2 cellular contexts compared by ENCODE assay signal in the genomic region with DNA sequence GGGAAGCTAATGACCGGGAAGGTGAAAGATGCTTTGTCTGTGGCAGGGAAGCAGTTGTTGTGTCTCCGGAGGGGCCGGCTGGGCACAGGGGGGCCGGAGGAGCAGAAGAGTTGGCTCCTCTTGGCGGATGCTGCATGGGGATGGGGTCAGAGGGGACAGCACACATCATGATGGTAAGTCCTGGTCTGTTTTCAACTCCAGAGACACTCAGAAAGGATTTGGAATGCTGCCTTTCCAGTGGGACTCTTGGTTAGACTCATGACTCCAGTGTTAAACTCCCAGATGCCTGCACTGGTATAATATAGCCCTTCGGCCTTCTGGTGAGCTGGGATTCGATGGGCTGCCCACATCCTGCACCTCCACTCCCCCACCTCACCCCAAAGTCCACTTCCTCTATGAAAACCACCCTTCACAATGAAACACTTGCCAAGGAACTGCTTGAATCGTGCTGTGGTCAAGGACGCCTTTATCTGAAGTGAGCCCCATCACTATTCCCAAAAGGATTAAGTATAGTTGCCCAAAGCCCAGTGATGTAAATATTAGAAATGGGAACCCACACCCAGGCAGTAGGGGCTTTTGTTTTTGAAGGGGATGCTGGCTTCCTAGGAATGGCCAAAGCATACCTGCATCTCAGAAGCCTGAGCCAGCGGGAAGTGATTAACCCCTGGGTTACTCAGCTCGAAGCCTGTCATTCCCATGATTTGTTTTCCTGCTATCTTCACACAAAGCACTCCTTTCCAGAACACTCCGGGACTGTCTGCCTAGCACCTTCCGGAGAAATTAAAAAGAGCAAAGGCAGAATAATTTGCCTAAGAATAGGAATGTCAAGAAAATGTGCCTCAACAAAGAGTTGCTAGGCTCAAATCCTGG.
TF ChIP-seq lines count a peak whose summit lies in the region.

No MANE protein-coding gene starts in this region.

TF ChIP-seq in IMR-90, 13 proteins besides CTCF, POLR2A, EP300 and RAD21 (continued from another document):
- TF ChIP-seq CEBPB (IDR thresholded peaks at IDR 0.05; ENCODE audit: low read depth, low read length) (no peak), BHLHE40 (IDR thresholded peaks at IDR 0.05; ENCODE audit: low read depth, low read length) (no peak), SMC3 (IDR thresholded peaks at IDR 0.05; ENCODE audit: low read depth, low read length) (no peak), FOS (IDR thresholded peaks at IDR 0.05; ENCODE audit: low read depth, low read length) (no peak), CHD1 (IDR thresholded peaks at IDR 0.05; ENCODE audit: low read depth, low read length) (no peak), MAZ (IDR thresholded peaks at IDR 0.05; ENCODE audit: borderline replicate concordance, low read depth, low read length) (no peak), RCOR1 (IDR thresholded peaks at IDR 0.05; ENCODE audit: insufficient replicate concordance, low read length) (no peak), MXI1 (IDR thresholded peaks at IDR 0.05; ENCODE audit: borderline replicate concordance, low read depth, low read length) (no peak), RFX5 (IDR thresholded peaks at IDR 0.05; ENCODE audit: low read depth, low read length) (no peak), NFE2L2 (IDR thresholded peaks at IDR 0.05; ENCODE audit: low read depth, low read length) (no peak)
- TF ChIP-seq, protein P1, sequence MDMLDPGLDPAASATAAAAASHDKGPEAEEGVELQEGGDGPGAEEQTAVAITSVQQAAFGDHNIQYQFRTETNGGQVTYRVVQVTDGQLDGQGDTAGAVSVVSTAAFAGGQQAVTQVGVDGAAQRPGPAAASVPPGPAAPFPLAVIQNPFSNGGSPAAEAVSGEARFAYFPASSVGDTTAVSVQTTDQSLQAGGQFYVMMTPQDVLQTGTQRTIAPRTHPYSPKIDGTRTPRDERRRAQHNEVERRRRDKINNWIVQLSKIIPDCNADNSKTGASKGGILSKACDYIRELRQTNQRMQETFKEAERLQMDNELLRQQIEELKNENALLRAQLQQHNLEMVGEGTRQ (IDR thresholded peaks at IDR 0.05; ENCODE audit: low read depth, low read length) = no peak
- TF ChIP-seq, protein P2, sequence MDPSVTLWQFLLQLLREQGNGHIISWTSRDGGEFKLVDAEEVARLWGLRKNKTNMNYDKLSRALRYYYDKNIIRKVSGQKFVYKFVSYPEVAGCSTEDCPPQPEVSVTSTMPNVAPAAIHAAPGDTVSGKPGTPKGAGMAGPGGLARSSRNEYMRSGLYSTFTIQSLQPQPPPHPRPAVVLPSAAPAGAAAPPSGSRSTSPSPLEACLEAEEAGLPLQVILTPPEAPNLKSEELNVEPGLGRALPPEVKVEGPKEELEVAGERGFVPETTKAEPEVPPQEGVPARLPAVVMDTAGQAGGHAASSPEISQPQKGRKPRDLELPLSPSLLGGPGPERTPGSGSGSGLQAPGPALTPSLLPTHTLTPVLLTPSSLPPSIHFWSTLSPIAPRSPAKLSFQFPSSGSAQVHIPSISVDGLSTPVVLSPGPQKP (IDR thresholded peaks at IDR 0.05; ENCODE audit: borderline replicate concordance, low read depth, low read length) = no peak

TF ChIP-seq in WTC11, 78 proteins besides CTCF, POLR2A, EP300 and RAD21 (continues in another document):
- TF ChIP-seq, protein P3, sequence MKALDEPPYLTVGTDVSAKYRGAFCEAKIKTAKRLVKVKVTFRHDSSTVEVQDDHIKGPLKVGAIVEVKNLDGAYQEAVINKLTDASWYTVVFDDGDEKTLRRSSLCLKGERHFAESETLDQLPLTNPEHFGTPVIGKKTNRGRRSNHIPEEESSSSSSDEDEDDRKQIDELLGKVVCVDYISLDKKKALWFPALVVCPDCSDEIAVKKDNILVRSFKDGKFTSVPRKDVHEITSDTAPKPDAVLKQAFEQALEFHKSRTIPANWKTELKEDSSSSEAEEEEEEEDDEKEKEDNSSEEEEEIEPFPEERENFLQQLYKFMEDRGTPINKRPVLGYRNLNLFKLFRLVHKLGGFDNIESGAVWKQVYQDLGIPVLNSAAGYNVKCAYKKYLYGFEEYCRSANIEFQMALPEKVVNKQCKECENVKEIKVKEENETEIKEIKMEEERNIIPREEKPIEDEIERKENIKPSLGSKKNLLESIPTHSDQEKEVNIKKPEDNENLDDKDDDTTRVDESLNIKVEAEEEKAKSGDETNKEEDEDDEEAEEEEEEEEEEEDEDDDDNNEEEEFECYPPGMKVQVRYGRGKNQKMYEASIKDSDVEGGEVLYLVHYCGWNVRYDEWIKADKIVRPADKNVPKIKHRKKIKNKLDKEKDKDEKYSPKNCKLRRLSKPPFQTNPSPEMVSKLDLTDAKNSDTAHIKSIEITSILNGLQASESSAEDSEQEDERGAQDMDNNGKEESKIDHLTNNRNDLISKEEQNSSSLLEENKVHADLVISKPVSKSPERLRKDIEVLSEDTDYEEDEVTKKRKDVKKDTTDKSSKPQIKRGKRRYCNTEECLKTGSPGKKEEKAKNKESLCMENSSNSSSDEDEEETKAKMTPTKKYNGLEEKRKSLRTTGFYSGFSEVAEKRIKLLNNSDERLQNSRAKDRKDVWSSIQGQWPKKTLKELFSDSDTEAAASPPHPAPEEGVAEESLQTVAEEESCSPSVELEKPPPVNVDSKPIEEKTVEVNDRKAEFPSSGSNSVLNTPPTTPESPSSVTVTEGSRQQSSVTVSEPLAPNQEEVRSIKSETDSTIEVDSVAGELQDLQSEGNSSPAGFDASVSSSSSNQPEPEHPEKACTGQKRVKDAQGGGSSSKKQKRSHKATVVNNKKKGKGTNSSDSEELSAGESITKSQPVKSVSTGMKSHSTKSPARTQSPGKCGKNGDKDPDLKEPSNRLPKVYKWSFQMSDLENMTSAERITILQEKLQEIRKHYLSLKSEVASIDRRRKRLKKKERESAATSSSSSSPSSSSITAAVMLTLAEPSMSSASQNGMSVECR (CRISPR knock-in tag; IDR thresholded peaks at IDR 0.05; ENCODE audit: borderline replicate concordance) = 0 out of 2 replicates have a peak, but pooled peaks have one; percentile 50
- TF ChIP-seq, protein P4, sequence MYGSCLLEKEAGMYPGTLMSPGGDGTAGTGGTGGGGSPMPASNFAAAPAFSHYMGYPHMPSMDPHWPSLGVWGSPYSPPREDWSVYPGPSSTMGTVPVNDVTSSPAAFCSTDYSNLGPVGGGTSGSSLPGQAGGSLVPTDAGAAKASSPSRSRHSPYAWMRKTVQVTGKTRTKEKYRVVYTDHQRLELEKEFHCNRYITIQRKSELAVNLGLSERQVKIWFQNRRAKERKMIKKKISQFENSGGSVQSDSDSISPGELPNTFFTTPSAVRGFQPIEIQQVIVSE (CRISPR knock-in tag; IDR thresholded peaks at IDR 0.05; ENCODE audit: borderline replicate concordance) = no peak
- TF ChIP-seq, protein P5, sequence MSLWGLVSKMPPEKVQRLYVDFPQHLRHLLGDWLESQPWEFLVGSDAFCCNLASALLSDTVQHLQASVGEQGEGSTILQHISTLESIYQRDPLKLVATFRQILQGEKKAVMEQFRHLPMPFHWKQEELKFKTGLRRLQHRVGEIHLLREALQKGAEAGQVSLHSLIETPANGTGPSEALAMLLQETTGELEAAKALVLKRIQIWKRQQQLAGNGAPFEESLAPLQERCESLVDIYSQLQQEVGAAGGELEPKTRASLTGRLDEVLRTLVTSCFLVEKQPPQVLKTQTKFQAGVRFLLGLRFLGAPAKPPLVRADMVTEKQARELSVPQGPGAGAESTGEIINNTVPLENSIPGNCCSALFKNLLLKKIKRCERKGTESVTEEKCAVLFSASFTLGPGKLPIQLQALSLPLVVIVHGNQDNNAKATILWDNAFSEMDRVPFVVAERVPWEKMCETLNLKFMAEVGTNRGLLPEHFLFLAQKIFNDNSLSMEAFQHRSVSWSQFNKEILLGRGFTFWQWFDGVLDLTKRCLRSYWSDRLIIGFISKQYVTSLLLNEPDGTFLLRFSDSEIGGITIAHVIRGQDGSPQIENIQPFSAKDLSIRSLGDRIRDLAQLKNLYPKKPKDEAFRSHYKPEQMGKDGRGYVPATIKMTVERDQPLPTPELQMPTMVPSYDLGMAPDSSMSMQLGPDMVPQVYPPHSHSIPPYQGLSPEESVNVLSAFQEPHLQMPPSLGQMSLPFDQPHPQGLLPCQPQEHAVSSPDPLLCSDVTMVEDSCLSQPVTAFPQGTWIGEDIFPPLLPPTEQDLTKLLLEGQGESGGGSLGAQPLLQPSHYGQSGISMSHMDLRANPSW (CRISPR knock-in tag; conservative IDR thresholded peaks at IDR 0.05; ENCODE audit: low read depth) = no peak
- TF ChIP-seq CBFB (CRISPR knock-in tag; IDR thresholded peaks at IDR 0.05; ENCODE audit: low read depth) (no peak), ZNF263 (CRISPR knock-in tag; IDR thresholded peaks at IDR 0.05; ENCODE audit: low read depth) (no peak), FOXK1 (CRISPR knock-in tag; IDR thresholded peaks at IDR 0.05) (0 out of 2 replicates have a peak, but pooled peaks have one; percentile 25), JUN (CRISPR knock-in tag; IDR thresholded peaks at IDR 0.05) (no peak), ZNF219 (CRISPR knock-in tag; IDR thresholded peaks at IDR 0.05; ENCODE audit: borderline replicate concordance) (no peak), ZNF138 (CRISPR knock-in tag; conservative IDR thresholded peaks at IDR 0.05) (no peak), ELF4 (CRISPR knock-in tag; IDR thresholded peaks at IDR 0.05; ENCODE audit: low read depth) (no peak)
- TF ChIP-seq, protein P6, sequence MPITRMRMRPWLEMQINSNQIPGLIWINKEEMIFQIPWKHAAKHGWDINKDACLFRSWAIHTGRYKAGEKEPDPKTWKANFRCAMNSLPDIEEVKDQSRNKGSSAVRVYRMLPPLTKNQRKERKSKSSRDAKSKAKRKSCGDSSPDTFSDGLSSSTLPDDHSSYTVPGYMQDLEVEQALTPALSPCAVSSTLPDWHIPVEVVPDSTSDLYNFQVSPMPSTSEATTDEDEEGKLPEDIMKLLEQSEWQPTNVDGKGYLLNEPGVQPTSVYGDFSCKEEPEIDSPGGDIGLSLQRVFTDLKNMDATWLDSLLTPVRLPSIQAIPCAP (CRISPR knock-in tag; IDR thresholded peaks at IDR 0.05) = no peak
- TF ChIP-seq, protein P7, sequence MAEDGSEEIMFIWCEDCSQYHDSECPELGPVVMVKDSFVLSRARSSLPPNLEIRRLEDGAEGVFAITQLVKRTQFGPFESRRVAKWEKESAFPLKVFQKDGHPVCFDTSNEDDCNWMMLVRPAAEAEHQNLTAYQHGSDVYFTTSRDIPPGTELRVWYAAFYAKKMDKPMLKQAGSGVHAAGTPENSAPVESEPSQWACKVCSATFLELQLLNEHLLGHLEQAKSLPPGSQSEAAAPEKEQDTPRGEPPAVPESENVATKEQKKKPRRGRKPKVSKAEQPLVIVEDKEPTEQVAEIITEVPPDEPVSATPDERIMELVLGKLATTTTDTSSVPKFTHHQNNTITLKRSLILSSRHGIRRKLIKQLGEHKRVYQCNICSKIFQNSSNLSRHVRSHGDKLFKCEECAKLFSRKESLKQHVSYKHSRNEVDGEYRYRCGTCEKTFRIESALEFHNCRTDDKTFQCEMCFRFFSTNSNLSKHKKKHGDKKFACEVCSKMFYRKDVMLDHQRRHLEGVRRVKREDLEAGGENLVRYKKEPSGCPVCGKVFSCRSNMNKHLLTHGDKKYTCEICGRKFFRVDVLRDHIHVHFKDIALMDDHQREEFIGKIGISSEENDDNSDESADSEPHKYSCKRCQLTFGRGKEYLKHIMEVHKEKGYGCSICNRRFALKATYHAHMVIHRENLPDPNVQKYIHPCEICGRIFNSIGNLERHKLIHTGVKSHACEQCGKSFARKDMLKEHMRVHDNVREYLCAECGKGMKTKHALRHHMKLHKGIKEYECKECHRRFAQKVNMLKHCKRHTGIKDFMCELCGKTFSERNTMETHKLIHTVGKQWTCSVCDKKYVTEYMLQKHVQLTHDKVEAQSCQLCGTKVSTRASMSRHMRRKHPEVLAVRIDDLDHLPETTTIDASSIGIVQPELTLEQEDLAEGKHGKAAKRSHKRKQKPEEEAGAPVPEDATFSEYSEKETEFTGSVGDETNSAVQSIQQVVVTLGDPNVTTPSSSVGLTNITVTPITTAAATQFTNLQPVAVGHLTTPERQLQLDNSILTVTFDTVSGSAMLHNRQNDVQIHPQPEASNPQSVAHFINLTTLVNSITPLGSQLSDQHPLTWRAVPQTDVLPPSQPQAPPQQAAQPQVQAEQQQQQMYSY (CRISPR knock-in tag; IDR thresholded peaks at IDR 0.05) = no peak
- TF ChIP-seq, protein P8, sequence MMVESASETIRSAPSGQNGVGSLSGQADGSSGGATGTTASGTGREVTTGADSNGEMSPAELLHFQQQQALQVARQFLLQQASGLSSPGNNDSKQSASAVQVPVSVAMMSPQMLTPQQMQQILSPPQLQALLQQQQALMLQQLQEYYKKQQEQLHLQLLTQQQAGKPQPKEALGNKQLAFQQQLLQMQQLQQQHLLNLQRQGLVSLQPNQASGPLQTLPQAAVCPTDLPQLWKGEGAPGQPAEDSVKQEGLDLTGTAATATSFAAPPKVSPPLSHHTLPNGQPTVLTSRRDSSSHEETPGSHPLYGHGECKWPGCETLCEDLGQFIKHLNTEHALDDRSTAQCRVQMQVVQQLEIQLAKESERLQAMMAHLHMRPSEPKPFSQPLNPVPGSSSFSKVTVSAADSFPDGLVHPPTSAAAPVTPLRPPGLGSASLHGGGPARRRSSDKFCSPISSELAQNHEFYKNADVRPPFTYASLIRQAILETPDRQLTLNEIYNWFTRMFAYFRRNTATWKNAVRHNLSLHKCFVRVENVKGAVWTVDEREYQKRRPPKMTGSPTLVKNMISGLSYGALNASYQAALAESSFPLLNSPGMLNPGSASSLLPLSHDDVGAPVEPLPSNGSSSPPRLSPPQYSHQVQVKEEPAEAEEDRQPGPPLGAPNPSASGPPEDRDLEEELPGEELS (CRISPR knock-in tag; IDR thresholded peaks at IDR 0.05) = peak; percentile 36; the same call in 1 of the 2 replicates
- TF ChIP-seq, protein P9, sequence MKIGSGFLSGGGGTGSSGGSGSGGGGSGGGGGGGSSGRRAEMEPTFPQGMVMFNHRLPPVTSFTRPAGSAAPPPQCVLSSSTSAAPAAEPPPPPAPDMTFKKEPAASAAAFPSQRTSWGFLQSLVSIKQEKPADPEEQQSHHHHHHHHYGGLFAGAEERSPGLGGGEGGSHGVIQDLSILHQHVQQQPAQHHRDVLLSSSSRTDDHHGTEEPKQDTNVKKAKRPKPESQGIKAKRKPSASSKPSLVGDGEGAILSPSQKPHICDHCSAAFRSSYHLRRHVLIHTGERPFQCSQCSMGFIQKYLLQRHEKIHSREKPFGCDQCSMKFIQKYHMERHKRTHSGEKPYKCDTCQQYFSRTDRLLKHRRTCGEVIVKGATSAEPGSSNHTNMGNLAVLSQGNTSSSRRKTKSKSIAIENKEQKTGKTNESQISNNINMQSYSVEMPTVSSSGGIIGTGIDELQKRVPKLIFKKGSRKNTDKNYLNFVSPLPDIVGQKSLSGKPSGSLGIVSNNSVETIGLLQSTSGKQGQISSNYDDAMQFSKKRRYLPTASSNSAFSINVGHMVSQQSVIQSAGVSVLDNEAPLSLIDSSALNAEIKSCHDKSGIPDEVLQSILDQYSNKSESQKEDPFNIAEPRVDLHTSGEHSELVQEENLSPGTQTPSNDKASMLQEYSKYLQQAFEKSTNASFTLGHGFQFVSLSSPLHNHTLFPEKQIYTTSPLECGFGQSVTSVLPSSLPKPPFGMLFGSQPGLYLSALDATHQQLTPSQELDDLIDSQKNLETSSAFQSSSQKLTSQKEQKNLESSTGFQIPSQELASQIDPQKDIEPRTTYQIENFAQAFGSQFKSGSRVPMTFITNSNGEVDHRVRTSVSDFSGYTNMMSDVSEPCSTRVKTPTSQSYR (CRISPR knock-in tag; IDR thresholded peaks at IDR 0.05) = no peak
- TF ChIP-seq, protein P10, sequence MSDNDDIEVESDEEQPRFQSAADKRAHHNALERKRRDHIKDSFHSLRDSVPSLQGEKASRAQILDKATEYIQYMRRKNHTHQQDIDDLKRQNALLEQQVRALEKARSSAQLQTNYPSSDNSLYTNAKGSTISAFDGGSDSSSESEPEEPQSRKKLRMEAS (CRISPR knock-in tag; IDR thresholded peaks at IDR 0.05) = peak; percentile 70
